In the genomic region with DNA sequence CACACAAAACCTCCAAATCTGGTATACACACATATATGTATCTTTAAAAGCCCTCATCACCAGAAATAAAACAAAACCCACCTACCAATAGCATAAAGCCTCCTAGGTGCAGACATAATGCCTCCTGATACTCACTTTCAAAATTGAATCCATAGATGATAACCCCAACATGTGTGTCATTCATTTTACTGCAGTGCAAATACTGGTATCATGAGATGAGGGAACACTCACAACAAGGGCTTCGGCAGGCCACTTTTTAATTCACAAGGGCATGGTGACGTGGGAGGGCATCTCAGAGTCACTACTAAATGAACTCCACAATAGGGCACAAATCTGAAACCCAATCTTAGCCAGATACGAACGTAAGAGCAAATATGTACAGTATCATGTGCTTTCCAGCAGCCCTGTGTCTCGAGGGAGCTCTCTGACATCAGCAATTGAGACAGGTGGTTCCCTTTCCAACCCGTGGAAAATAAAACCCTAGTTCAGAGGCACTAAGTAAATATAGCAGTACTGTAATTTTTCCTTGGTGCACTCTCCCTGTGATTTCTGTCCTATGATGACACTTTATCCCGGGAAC, we compare ENCODE assay signal across 12 cellular contexts. TPM values are rescaled to one million over a fixed set of nuclear protein-coding genes. Genes with fewer than 3 reads are reported as not detected.
DNase-seq lines count a peak whose midpoint lies in the region; FAIRE-seq and TF ChIP-seq lines count a peak whose summit lies in the region.
"Had no signal": no experiment of that assay in that cellular context is flagged by ENCODE, and none has a peak within 500 bp of the region (broad histone marks: within the 10 kb centered on the region; RNA-seq: fewer than 3 reads in every experiment).

No MANE protein-coding gene starts in this region.

- TF ChIP-seq CTCF in smooth muscle cell (IDR thresholded peaks at IDR 0.05; ENCODE audit: borderline replicate concordance, insufficient read depth, poor library complexity, severe bottlenecking) = no peak

- H3K27me3 ChIP-seq in neuron (ENCODE audit: insufficient read depth, low read length) (no peaks in the 10 kb centered on the region), smooth muscle cell (ENCODE audit: low read depth) (no peaks in the 10 kb centered on the region)

- peak overlapping the region; percentile 44 for H2AFZ ChIP-seq in neuron (ENCODE audit: low read depth, low read length)
- H2AFZ ChIP-seq in smooth muscle cell (ENCODE audit: low read depth) = no peak overlapping the region

- H4K20me1 ChIP-seq in smooth muscle cell (ENCODE audit: low read depth) = no peaks in the 10 kb centered on the region

- no peaks in the 10 kb centered on the region for H3F3A ChIP-seq in smooth muscle cell (ENCODE audit: low read depth)

- 86% methylated on average over 7 of the region's 7 CpGs for WGBS in smooth muscle cell (ENCODE audit: low lambda C conversion rate)

- H3K27ac ChIP-seq in smooth muscle cell (ENCODE audit: low read depth) = no peak overlapping the region

- no peak overlapping the region for H3K4me3 ChIP-seq in neuron (ENCODE audit: low read length)
- H3K4me3 ChIP-seq in smooth muscle cell = no peak overlapping the region

- no peaks in the 10 kb centered on the region for H3K36me3 ChIP-seq in neuron (ENCODE audit: insufficient read depth, low read length)
- H3K36me3 ChIP-seq in smooth muscle cell (ENCODE audit: low read depth) = no peaks in the 10 kb centered on the region

- H3K79me2 ChIP-seq in smooth muscle cell (ENCODE audit: low read depth) = no peaks in the 10 kb centered on the region

- H3K4me2 ChIP-seq in smooth muscle cell = no peak overlapping the region

- DNase-seq in NAMALWA (ENCODE audit: low spot score) = peak; percentile 36
- DNase-seq in NCI-H2196 (lab: John Stamatoyannopoulos, UW; ENCODE audit: unreplicated experiment) = peak; percentile 83
- peak; percentile 52 for DNase-seq in fibroblast of peridontal ligament (ENCODE audit: extremely low read depth)
- DNase-seq in frontal cortex (ENCODE audit: low spot score in 2 of 2) = no peak
- no peak for DNase-seq in superior temporal gyrus (ENCODE audit: extremely low spot score)
- no peak for DNase-seq in NCI-H2227 treated with DMSO at 0.1 percent for 48 hours (lab: John Stamatoyannopoulos, UW)
- no peak for DNase-seq in smooth muscle cell (lab: John Stamatoyannopoulos, UW; ENCODE audit: unreplicated experiment)
- DNase-seq: activated CD4-positive, CD25-positive, alpha-beta regulatory T cell treated with anti-CD3 and anti-CD28 coated beads, Interleukin-2, amount 50 U/mL, for 72 hours; stimulated activated CD4-positive, alpha-beta T cell treated with anti-CD3 and anti-CD28 coated beads, Interleukin-15, amount 100 ng/mL, for 24 hours; stimulated activated naive B cell treated with anti-CD40 and anti-IgM and Interleukin-4, amounts not matched to agents 10 μg/mL and 1 μg/mL and 100 μg/mL, for 72 hours had no signal

- FAIRE-seq in frontal cortex (lab: Jason Lieb, UNC) = no peak

- no peaks in the 10 kb centered on the region for H3K9me3 ChIP-seq in neuron (ENCODE audit: low read length)
- no peaks in the 10 kb centered on the region for H3K9me3 ChIP-seq in smooth muscle cell (replicated peaks; ENCODE audit: low read depth)

- no peak overlapping the region for H3K9ac ChIP-seq in smooth muscle cell (ENCODE audit: low read depth)

- peaks cover 18% of the 10 kb centered on the region for H3K4me1 ChIP-seq in neuron (ENCODE audit: insufficient read depth, low read length)
- no peaks in the 10 kb centered on the region for H3K4me1 ChIP-seq in smooth muscle cell (ENCODE audit: low read depth)

RNA-seq across cellular contexts. Expression of a gene that starts 14.1 kb away (rescaled TPM):
- total RNA-seq in frontal cortex = 4.5 TPM
- total RNA-seq in smooth muscle cell = 1.8 and 2.8 TPM in 2 replicates
- 0.25 and 0.30 TPM in 2 replicates for polyA plus RNA-seq in smooth muscle cell
- total RNA-seq: activated T-helper 17 cell treated with anti-CD3 and anti-CD28 coated beads, Interleukin-2, amount 50 U/mL, for 72 hours had no signal

Comparison
In these comparisons a context has a peak if more than half of its experiments do, and no peak if none do; other contexts are left out.
1. DNase-seq: peak in NAMALWA (single experiment), NCI-H2196 (single experiment) and fibroblast of peridontal ligament (single experiment); none in frontal cortex (0 of 2), superior temporal gyrus (single experiment), NCI-H2227 treated with DMSO at 0.1 percent for 48 hours (single experiment) and smooth muscle cell (single experiment).